9 cellular contexts compared by ENCODE assay signal in the genomic region with DNA sequence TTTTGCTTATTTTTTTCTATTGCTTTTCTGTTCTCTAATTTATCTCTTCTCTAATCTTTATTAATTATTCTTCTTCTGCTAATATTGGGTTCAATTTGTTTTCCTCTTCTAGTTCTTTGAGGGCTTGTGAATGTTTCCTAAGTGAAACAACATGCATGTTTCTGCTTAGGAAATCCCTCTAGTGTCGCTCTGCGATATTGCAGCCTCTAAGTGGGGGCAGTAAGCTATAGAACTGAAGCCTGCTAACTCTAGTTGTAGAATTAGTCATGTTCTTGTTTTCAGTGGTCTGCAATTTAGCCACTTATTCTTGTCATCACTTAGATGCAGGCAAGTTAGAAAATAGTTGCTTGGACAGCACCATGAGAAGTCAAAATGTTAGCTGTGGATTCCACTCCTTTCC.
A peak's percentile ranks its signal among the peaks of the same experiment; 100 is the strongest.
DNase-seq lines count a peak whose midpoint lies in the region; ATAC-seq, FAIRE-seq and TF ChIP-seq lines count a peak whose summit lies in the region.
"Had no signal": no experiment of that assay in that cellular context is flagged by ENCODE, and none has a peak within 500 bp of the region (broad histone marks: within the 10 kb centered on the region; RNA-seq: fewer than 3 reads in every experiment).

No MANE protein-coding gene starts in this region.

- no peaks in the 10 kb centered on the region for H3K79me2 ChIP-seq in PC-9 (ENCODE audit: low read depth)

- no peaks in the 10 kb centered on the region for H3K4me1 ChIP-seq in PC-9 (replicated peaks; ENCODE audit: insufficient read depth)

- H3K36me3 ChIP-seq in PC-9 (ENCODE audit: low read depth), result no peaks in the 10 kb centered on the region
- H3K36me3 ChIP-seq in H7 (replicated peaks; ENCODE audit: control insufficient read depth, insufficient read depth, low read length), result no peaks in the 10 kb centered on the region

- peak; percentile 55 for ATAC-seq in HG02678 (IDR thresholded peaks at IDR 0.05; ENCODE audit: unreplicated experiment)
- ATAC-seq in HG03196 (IDR thresholded peaks at IDR 0.05; ENCODE audit: unreplicated experiment), result no peak

- intact Hi-C loops in PC-9 (cut with micrococcal nuclease; ENCODE audit: unreplicated experiment), result no loop called here

- BruUV-seq in PC-9 (replicated peaks; lab: Mats Ljungman, UMichigan), result no TSS peak

- no peaks in the 10 kb centered on the region for H3K9me2 ChIP-seq in PC-9 (ENCODE audit: insufficient read depth)

- no peak overlapping the region for H2AFZ ChIP-seq in PC-9

- TF ChIP-seq CTCF in PC-9 (conservative IDR thresholded peaks at IDR 0.05) (peak; percentile 67), fibroblast of the aortic adventitia (IDR thresholded peaks at IDR 0.05; ENCODE audit: insufficient read depth, low read length) (peak; percentile 54)

- H3K9me3 ChIP-seq in PC-9 (ENCODE audit: insufficient read depth, low read depth), result no peaks in the 10 kb centered on the region

- peak; percentile 93 for FAIRE-seq in A204.1 (lab: Jason Lieb, UNC)
- FAIRE-seq: endothelial cell of umbilical vein had no signal

- peak; percentile 14 for DNase-seq in ELR (ENCODE audit: low read depth)
- DNase-seq in PC-9, result peak in 1 of 2 experiments; percentile 2
- DNase-seq in fibroblast of the aortic adventitia (ENCODE audit: low read depth), result peak; percentile 1
- no peak for DNase-seq in H7
- no peak for DNase-seq in CD1c-positive myeloid dendritic cell (ENCODE audit: extremely low spot score)

- no peaks in the 10 kb centered on the region for H3F3A ChIP-seq in PC-9 (ENCODE audit: insufficient read depth, low read depth)

- H3K27me3 ChIP-seq in PC-9 (ENCODE audit: insufficient read depth, low read depth) (no peaks in the 10 kb centered on the region), H7 (ENCODE audit: control insufficient read depth, insufficient read depth, low read length) (no peaks in the 10 kb centered on the region)

- no peak overlapping the region for H3K4me2 ChIP-seq in PC-9

- H3K4me3 ChIP-seq in PC-9 (no peak overlapping the region), fibroblast of the aortic adventitia (ENCODE audit: low read depth, low read length) (no peak overlapping the region), H7 (ENCODE audit: insufficient read depth, low read depth, low read length) (no peak overlapping the region)

- POLR2A ChIA-PET in PC-9 (lab: Charles Lee; ENCODE audit: unreplicated experiment), result no interaction called here

- no peak overlapping the region for H3K27ac ChIP-seq in PC-9

- CTCF ChIA-PET in PC-9 (lab: Charles Lee), result no interaction called here

- H4K20me1 ChIP-seq in PC-9 (ENCODE audit: insufficient read depth), result no peaks in the 10 kb centered on the region

Comparison
In these comparisons a context has a peak if more than half of its experiments do, and no peak if none do; other contexts are left out.
1. DNase-seq: peak in ELR (single experiment) and fibroblast of the aortic adventitia (single experiment); none in H7 (single experiment) and CD1c-positive myeloid dendritic cell (single experiment).